In the genomic region with DNA sequence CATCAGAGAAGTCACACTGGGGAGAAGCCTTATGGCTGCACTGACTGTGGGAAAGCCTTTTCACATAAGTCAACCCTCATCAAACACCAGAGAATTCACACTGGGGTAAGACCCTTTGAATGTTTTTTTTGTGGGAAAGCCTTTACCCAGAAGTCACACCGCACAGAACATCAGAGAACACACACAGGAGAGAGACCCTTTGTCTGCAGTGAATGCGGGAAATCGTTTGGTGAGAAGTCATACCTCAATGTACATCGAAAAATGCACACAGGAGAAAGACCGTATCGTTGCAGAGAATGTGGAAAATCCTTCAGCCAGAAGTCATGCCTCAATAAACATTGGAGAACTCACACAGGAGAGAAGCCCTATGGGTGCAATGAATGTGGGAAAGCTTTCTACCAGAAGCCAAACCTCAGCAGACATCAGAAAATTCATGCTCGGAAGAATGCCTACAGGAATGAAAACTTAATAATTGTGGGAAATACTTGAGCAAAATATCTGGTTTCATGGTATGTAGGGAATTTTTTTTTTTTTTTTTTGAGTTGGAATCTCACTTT, we compare ENCODE assay signal across 1 cellular context.
A peak's percentile ranks its signal among the peaks of the same experiment; 100 is the strongest.
TF ChIP-seq lines count a peak whose summit lies in the region.

No MANE protein-coding gene starts in this region.

TF ChIP-seq in HEK293, 187 proteins besides CTCF, POLR2A, EP300 and RAD21 (continued from another document):
- TF ChIP-seq ZNF423 (tag by site-specific recombination; IDR thresholded peaks at IDR 0.05) (no peak), ZNF274 (IDR thresholded peaks at IDR 0.05; ENCODE audit: low read length) (peak; percentile 84), ZNF274 (tag by site-specific recombination; IDR thresholded peaks at IDR 0.05; ENCODE audit: borderline replicate concordance) (peak; percentile 100), SP2 (tag by site-specific recombination; IDR thresholded peaks at IDR 0.05) (no peak), ZFP37 (tag by site-specific recombination; IDR thresholded peaks at IDR 0.05) (no peak), ZSCAN16 (tag by site-specific recombination; IDR thresholded peaks at IDR 0.05) (no peak), SETDB1 (IDR thresholded peaks at IDR 0.05; ENCODE audit: insufficient read length, low read length) (peak; percentile 99), WT1 (tag by site-specific recombination; IDR thresholded peaks at IDR 0.05) (no peak)
- TF ChIP-seq, protein P1, sequence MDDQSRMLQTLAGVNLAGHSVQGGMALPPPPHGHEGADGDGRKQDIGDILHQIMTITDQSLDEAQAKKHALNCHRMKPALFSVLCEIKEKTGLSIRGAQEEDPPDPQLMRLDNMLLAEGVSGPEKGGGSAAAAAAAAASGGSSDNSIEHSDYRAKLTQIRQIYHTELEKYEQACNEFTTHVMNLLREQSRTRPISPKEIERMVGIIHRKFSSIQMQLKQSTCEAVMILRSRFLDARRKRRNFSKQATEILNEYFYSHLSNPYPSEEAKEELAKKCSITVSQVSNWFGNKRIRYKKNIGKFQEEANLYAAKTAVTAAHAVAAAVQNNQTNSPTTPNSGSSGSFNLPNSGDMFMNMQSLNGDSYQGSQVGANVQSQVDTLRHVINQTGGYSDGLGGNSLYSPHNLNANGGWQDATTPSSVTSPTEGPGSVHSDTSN (CRISPR knock-in tag; IDR thresholded peaks at IDR 0.05) = no peak
- TF ChIP-seq, protein P2, sequence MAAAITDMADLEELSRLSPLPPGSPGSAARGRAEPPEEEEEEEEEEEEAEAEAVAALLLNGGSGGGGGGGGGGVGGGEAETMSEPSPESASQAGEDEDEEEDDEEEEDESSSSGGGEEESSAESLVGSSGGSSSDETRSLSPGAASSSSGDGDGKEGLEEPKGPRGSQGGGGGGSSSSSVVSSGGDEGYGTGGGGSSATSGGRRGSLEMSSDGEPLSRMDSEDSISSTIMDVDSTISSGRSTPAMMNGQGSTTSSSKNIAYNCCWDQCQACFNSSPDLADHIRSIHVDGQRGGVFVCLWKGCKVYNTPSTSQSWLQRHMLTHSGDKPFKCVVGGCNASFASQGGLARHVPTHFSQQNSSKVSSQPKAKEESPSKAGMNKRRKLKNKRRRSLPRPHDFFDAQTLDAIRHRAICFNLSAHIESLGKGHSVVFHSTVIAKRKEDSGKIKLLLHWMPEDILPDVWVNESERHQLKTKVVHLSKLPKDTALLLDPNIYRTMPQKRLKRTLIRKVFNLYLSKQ (tag by site-specific recombination; IDR thresholded peaks at IDR 0.05; ENCODE audit: borderline replicate concordance) = no peak
